Comparison of ENCODE assay signal across 9 cellular contexts in genomic region chr3:14425574-14426304, GRCh38. TPM values are rescaled to one million over a fixed set of nuclear protein-coding genes. Genes with fewer than 3 reads are reported as not detected.
DNase-seq lines count a peak whose midpoint lies in the region; ATAC-seq and TF ChIP-seq lines count a peak whose summit lies in the region.
"Had no signal": no experiment of that assay in that cellular context is flagged by ENCODE, and none has a peak within 500 bp of the region (broad histone marks: within the 10 kb centered on the region; RNA-seq: fewer than 3 reads in every experiment).

No MANE protein-coding gene starts in this region.

- H3K27me3 Mint-ChIP-seq in activated CD4-positive, alpha-beta T cell treated with anti-CD3 and anti-CD28 coated beads for 36 hours = no peaks in the 10 kb centered on the region
- H3K27me3 Mint-ChIP-seq in dendritic cell treated with granulocyte-macrophage colony-stimulating factor and Interleukin-4, amounts not matched to agents 40 ng/mL and 50 ng/mL, for 4 days = no peaks in the 10 kb centered on the region

- peaks cover 15% of the 10 kb centered on the region for H3K36me3 Mint-ChIP-seq in activated CD4-positive, alpha-beta T cell treated with anti-CD3 and anti-CD28 coated beads for 36 hours (ENCODE audit: low read depth)
- H3K36me3 Mint-ChIP-seq in dendritic cell treated with granulocyte-macrophage colony-stimulating factor and Interleukin-4, amounts not matched to agents 40 ng/mL and 50 ng/mL, for 4 days (ENCODE audit: low read depth) = peaks cover 83% of the 10 kb centered on the region

- no peaks in the 10 kb centered on the region for H3K27me3 ChIP-seq in ascending aorta

- H3K9me3 Mint-ChIP-seq in activated CD4-positive, alpha-beta T cell treated with anti-CD3 and anti-CD28 coated beads for 36 hours (ENCODE audit: low read depth) = no peaks in the 10 kb centered on the region
- H3K9me3 Mint-ChIP-seq in dendritic cell treated with granulocyte-macrophage colony-stimulating factor and Interleukin-4, amounts not matched to agents 40 ng/mL and 50 ng/mL, for 4 days = no peaks in the 10 kb centered on the region

- H3K9me3 ChIP-seq in ascending aorta = no peaks in the 10 kb centered on the region

- peak; percentile 66 for DNase-seq in activated CD4-positive, alpha-beta T cell treated with anti-CD3 and anti-CD28 coated beads for 36 hours
- DNase-seq in activated CD4-positive, alpha-beta T cell treated with anti-CD3 and anti-CD28 coated beads for 1 hour = no peak
- peak; percentile 57 for DNase-seq in RWPE1 (ENCODE audit: low spot score)
- no peak for DNase-seq in iPS-NIHi11 (ENCODE audit: low spot score)
- DNase-seq in HEK293T (ENCODE audit: extremely low spot score) = no peak
- DNase-seq in ascending aorta (ENCODE audit: low spot score in 2 of 2) = no peak

- POLR2A ChIA-PET in activated CD4-positive, alpha-beta T cell treated with anti-CD3 and anti-CD28 coated beads for 36 hours (lab: Charles Lee) = no interaction called here
- POLR2A ChIA-PET in RWPE1 (lab: Yijun Ruan, JAX; ENCODE audit: low non-redundant PET) = no interaction called here
- POLR2A ChIA-PET in HEK293T (lab: Yijun Ruan, JAX) = no interaction called here

- peaks cover 87% of the 10 kb centered on the region for H3K4me1 Mint-ChIP-seq in activated CD4-positive, alpha-beta T cell treated with anti-CD3 and anti-CD28 coated beads for 36 hours
- peaks cover 91% of the 10 kb centered on the region for H3K4me1 Mint-ChIP-seq in dendritic cell treated with granulocyte-macrophage colony-stimulating factor and Interleukin-4, amounts not matched to agents 40 ng/mL and 50 ng/mL, for 4 days (ENCODE audit: low read depth)

- H3K27ac ChIP-seq in RWPE1 (no peak overlapping the region; the same call in 1 of the 2 replicates), ascending aorta (no peak overlapping the region)
- H3K27ac ChIP-seq: C4-2B had no signal

- CTCF ChIA-PET in activated CD4-positive, alpha-beta T cell treated with anti-CD3 and anti-CD28 coated beads for 36 hours (lab: Charles Lee) = interaction anchor here (0.7 to 1.7 kb wide), 2 partner anchors 15 to 381 kb away, joined by 3 read pairs; no protein-coding TSS in a partner anchor
- CTCF ChIA-PET in RWPE1 (lab: Yijun Ruan, JAX) (interaction anchor here (0.6 kb wide), 1 partner anchor 36 kb away, joined by 3 read pairs; no protein-coding TSS in a partner anchor), HEK293T (lab: Yijun Ruan, JAX) (no interaction called here)

- peak overlapping the region; percentile 0 for H3K4me3 Mint-ChIP-seq in activated CD4-positive, alpha-beta T cell treated with anti-CD3 and anti-CD28 coated beads for 36 hours
- H3K4me3 Mint-ChIP-seq in dendritic cell treated with granulocyte-macrophage colony-stimulating factor and Interleukin-4, amounts not matched to agents 40 ng/mL and 50 ng/mL, for 4 days = no peak overlapping the region

- H3K4me1 ChIP-seq in ascending aorta = peaks cover 0 to under 1% of the 10 kb centered on the region in 2 donors

- peak overlapping the region; percentile 87 for H3K27ac Mint-ChIP-seq in activated CD4-positive, alpha-beta T cell treated with anti-CD3 and anti-CD28 coated beads for 36 hours
- peak overlapping the region; percentile 72 for H3K27ac Mint-ChIP-seq in dendritic cell treated with granulocyte-macrophage colony-stimulating factor and Interleukin-4, amounts not matched to agents 40 ng/mL and 50 ng/mL, for 4 days

- no peak overlapping the region for H3K4me3 ChIP-seq in ascending aorta

- TF ChIP-seq CTCF in RWPE1 (conservative IDR thresholded peaks at IDR 0.05; ENCODE audit: low read depth) = no peak
- no peak for TF ChIP-seq CTCF in ascending aorta (IDR thresholded peaks at IDR 0.05)

- intact Hi-C loops in activated CD4-positive, alpha-beta T cell treated with anti-CD3 and anti-CD28 coated beads for 36 hours (cut with DNase I, micrococcal nuclease) = loop anchor here (10.0 kb wide), 2 partner anchors 229 to 669 kb away; partner anchors contain the start of genes CCDC174 (in 1 of the 2) and RBSN (in 1 of the 2)
- intact Hi-C loops in dendritic cell treated with granulocyte-macrophage colony-stimulating factor and Interleukin-4, amounts not matched to agents 40 ng/mL and 50 ng/mL, for 4 days (cut with micrococcal nuclease) = no loop called here
- intact Hi-C loops in ascending aorta (cut with DNase I) = no loop called here

- peak; percentile 45 for ATAC-seq in activated CD4-positive, alpha-beta T cell treated with anti-CD3 and anti-CD28 coated beads for 36 hours
- ATAC-seq in HG02798 (IDR thresholded peaks at IDR 0.05; ENCODE audit: poor library complexity, unreplicated experiment) = peak; percentile 49

- no peaks in the 10 kb centered on the region for H3K36me3 ChIP-seq in ascending aorta

TF ChIP-seq in HEK293T, 16 proteins besides CTCF, POLR2A, EP300 and RAD21:
- TF ChIP-seq FOXK2 (IDR thresholded peaks at IDR 0.05) (no peak), LEF1 (IDR thresholded peaks at IDR 0.05; ENCODE audit: borderline replicate concordance) (no peak), BHLHE40 (IDR thresholded peaks at IDR 0.05; ENCODE audit: borderline replicate concordance) (no peak), ELF4 (IDR thresholded peaks at IDR 0.05) (no peak), ARNT (IDR thresholded peaks at IDR 0.05) (no peak), FOXA1 (IDR thresholded peaks at IDR 0.05) (no peak), HDGF (IDR thresholded peaks at IDR 0.05; ENCODE audit: borderline replicate concordance) (no peak), NFRKB (IDR thresholded peaks at IDR 0.05) (no peak), FOXM1 (IDR thresholded peaks at IDR 0.05; ENCODE audit: borderline replicate concordance) (no peak), SUZ12 (IDR thresholded peaks at IDR 0.05) (no peak), PKNOX1 (IDR thresholded peaks at IDR 0.05) (no peak), TARDBP (IDR thresholded peaks at IDR 0.05) (no peak), SP1 (IDR thresholded peaks at IDR 0.05) (no peak), L3MBTL2 (conservative IDR thresholded peaks at IDR 0.05) (no peak), ZNF384 (IDR thresholded peaks at IDR 0.05) (no peak), CTBP1 (IDR thresholded peaks at IDR 0.05; ENCODE audit: borderline replicate concordance) (no peak)

RNA-seq across cellular contexts. Expression of gene SLC6A6, which starts 23.3 kb away (rescaled TPM):
- total RNA-seq in activated CD4-positive, alpha-beta T cell treated with anti-CD3 and anti-CD28 coated beads for 36 hours = 10 to 100 TPM; 51.7 to 54.2 TPM
- 78.1 TPM for total RNA-seq in ascending aorta

Comparison
In these comparisons a context has a peak if more than half of its experiments do, and no peak if none do; other contexts are left out.
1. DNase-seq: peak in activated CD4-positive, alpha-beta T cell treated with anti-CD3 and anti-CD28 coated beads for 36 hours (single experiment) and RWPE1 (single experiment); none in activated CD4-positive, alpha-beta T cell treated with anti-CD3 and anti-CD28 coated beads for 1 hour (single experiment), iPS-NIHi11 (single experiment), HEK293T (single experiment) and ascending aorta (0 of 2).
2. intact Hi-C loops: an anchor here in activated CD4-positive, alpha-beta T cell treated with anti-CD3 and anti-CD28 coated beads for 36 hours (10.0 kb wide); none called in dendritic cell treated with granulocyte-macrophage colony-stimulating factor and Interleukin-4, amounts not matched to agents 40 ng/mL and 50 ng/mL, for 4 days and ascending aorta.